ENCODE assay signal across 10 cellular contexts in genomic region chrX:141902366-141902765, GRCh38. TPM values are rescaled to one million over a fixed set of nuclear protein-coding genes. Genes with fewer than 3 reads are reported as not detected.
"Had no signal": no experiment of that assay in that cellular context is flagged by ENCODE, and none has a peak within 500 bp of the region (broad histone marks: within the 10 kb centered on the region; RNA-seq: fewer than 3 reads in every experiment).

No MANE protein-coding gene starts in this region.

- DNase-seq: GOT3, H7, HFFc6, IMR-90, KG1 had no signal

- ATAC-seq: HCT116, K562 had no signal

- H3K27ac Mint-ChIP-seq: HFFc6 had no signal

- H3K4me1 ChIP-seq: HAP-1 had no signal

- H3K9me3 ChIP-seq: HAP-1 had no signal

- FAIRE-seq: HTR-8/SVneo, K562 had no signal

- H3K36me3 ChIP-seq: HAP-1 had no signal

- H3K4me3 ChIP-seq: HAP-1, K562 had no signal

- H3K4me3 Mint-ChIP-seq: HFFc6 had no signal

RNA-seq across cellular contexts. Expression of gene MAGEC1, which starts 1.3 kb away (rescaled TPM):
- total RNA-seq: H7, HT-29, IMR-90 had no signal
- polyA plus RNA-seq: IMR-90 had no signal
